In the genomic region with DNA sequence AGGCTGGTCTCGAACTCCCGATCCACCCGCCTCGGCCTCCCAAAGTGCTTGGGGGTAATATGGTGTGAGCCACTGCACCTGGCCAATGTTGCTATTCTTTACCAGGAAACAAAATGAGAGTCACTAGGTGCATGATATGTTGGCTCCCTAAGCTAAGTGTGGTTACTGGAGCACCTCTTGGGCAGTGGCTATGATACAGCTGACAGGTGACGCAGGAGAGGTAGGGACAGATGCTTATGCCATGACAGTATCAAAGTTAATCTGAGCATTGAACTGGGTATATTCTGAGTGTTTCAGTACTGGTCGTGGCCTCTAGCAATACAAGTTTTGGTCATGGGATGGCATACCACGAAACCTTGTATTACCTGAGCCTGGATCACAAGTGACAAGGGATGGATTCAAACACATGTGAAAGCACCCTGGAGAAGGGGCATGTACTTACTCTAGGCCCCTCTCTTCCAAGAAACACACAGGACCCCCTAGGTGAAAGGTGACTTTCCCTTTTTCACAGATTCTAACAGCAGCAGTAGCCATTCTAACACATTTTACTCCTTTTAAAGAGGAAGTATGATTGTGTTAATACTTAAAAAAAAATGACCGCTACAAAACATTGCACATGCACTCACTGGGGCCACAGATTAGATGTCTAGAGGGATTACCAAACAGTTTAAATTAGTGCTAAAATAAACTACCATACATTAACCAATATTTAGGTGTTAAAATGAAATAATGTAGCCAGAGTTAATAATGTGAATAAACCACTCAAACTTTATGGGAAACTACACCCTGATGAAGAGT, we compare ENCODE assay signal across 1 cellular context.
TF ChIP-seq lines count a peak whose summit lies in the region.

No MANE protein-coding gene starts in this region.

TF ChIP-seq in WTC11, 78 proteins besides CTCF, POLR2A, EP300 and RAD21 (continued from another document):
- TF ChIP-seq, protein P1, sequence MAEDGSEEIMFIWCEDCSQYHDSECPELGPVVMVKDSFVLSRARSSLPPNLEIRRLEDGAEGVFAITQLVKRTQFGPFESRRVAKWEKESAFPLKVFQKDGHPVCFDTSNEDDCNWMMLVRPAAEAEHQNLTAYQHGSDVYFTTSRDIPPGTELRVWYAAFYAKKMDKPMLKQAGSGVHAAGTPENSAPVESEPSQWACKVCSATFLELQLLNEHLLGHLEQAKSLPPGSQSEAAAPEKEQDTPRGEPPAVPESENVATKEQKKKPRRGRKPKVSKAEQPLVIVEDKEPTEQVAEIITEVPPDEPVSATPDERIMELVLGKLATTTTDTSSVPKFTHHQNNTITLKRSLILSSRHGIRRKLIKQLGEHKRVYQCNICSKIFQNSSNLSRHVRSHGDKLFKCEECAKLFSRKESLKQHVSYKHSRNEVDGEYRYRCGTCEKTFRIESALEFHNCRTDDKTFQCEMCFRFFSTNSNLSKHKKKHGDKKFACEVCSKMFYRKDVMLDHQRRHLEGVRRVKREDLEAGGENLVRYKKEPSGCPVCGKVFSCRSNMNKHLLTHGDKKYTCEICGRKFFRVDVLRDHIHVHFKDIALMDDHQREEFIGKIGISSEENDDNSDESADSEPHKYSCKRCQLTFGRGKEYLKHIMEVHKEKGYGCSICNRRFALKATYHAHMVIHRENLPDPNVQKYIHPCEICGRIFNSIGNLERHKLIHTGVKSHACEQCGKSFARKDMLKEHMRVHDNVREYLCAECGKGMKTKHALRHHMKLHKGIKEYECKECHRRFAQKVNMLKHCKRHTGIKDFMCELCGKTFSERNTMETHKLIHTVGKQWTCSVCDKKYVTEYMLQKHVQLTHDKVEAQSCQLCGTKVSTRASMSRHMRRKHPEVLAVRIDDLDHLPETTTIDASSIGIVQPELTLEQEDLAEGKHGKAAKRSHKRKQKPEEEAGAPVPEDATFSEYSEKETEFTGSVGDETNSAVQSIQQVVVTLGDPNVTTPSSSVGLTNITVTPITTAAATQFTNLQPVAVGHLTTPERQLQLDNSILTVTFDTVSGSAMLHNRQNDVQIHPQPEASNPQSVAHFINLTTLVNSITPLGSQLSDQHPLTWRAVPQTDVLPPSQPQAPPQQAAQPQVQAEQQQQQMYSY (CRISPR knock-in tag; IDR thresholded peaks at IDR 0.05): no peak
- TF ChIP-seq, protein P2, sequence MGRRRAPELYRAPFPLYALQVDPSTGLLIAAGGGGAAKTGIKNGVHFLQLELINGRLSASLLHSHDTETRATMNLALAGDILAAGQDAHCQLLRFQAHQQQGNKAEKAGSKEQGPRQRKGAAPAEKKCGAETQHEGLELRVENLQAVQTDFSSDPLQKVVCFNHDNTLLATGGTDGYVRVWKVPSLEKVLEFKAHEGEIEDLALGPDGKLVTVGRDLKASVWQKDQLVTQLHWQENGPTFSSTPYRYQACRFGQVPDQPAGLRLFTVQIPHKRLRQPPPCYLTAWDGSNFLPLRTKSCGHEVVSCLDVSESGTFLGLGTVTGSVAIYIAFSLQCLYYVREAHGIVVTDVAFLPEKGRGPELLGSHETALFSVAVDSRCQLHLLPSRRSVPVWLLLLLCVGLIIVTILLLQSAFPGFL (CRISPR knock-in tag; IDR thresholded peaks at IDR 0.05; ENCODE audit: borderline replicate concordance): no peak
- TF ChIP-seq CBFB (CRISPR knock-in tag; IDR thresholded peaks at IDR 0.05; ENCODE audit: low read depth) (no peak), SMAD4 (CRISPR knock-in tag; IDR thresholded peaks at IDR 0.05) (no peak), GRHL2 (CRISPR knock-in tag; IDR thresholded peaks at IDR 0.05; ENCODE audit: insufficient replicate concordance, severe bottlenecking) (no peak), MXD4 (CRISPR knock-in tag; IDR thresholded peaks at IDR 0.05; ENCODE audit: borderline replicate concordance) (no peak), FOXJ3 (CRISPR knock-in tag; IDR thresholded peaks at IDR 0.05; ENCODE audit: borderline replicate concordance) (no peak), FOXK1 (CRISPR knock-in tag; IDR thresholded peaks at IDR 0.05) (no peak)
- TF ChIP-seq, protein P3, sequence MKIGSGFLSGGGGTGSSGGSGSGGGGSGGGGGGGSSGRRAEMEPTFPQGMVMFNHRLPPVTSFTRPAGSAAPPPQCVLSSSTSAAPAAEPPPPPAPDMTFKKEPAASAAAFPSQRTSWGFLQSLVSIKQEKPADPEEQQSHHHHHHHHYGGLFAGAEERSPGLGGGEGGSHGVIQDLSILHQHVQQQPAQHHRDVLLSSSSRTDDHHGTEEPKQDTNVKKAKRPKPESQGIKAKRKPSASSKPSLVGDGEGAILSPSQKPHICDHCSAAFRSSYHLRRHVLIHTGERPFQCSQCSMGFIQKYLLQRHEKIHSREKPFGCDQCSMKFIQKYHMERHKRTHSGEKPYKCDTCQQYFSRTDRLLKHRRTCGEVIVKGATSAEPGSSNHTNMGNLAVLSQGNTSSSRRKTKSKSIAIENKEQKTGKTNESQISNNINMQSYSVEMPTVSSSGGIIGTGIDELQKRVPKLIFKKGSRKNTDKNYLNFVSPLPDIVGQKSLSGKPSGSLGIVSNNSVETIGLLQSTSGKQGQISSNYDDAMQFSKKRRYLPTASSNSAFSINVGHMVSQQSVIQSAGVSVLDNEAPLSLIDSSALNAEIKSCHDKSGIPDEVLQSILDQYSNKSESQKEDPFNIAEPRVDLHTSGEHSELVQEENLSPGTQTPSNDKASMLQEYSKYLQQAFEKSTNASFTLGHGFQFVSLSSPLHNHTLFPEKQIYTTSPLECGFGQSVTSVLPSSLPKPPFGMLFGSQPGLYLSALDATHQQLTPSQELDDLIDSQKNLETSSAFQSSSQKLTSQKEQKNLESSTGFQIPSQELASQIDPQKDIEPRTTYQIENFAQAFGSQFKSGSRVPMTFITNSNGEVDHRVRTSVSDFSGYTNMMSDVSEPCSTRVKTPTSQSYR (CRISPR knock-in tag; IDR thresholded peaks at IDR 0.05): no peak
- TF ChIP-seq, protein P4, sequence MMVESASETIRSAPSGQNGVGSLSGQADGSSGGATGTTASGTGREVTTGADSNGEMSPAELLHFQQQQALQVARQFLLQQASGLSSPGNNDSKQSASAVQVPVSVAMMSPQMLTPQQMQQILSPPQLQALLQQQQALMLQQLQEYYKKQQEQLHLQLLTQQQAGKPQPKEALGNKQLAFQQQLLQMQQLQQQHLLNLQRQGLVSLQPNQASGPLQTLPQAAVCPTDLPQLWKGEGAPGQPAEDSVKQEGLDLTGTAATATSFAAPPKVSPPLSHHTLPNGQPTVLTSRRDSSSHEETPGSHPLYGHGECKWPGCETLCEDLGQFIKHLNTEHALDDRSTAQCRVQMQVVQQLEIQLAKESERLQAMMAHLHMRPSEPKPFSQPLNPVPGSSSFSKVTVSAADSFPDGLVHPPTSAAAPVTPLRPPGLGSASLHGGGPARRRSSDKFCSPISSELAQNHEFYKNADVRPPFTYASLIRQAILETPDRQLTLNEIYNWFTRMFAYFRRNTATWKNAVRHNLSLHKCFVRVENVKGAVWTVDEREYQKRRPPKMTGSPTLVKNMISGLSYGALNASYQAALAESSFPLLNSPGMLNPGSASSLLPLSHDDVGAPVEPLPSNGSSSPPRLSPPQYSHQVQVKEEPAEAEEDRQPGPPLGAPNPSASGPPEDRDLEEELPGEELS (CRISPR knock-in tag; IDR thresholded peaks at IDR 0.05): no peak
- TF ChIP-seq, protein P5, sequence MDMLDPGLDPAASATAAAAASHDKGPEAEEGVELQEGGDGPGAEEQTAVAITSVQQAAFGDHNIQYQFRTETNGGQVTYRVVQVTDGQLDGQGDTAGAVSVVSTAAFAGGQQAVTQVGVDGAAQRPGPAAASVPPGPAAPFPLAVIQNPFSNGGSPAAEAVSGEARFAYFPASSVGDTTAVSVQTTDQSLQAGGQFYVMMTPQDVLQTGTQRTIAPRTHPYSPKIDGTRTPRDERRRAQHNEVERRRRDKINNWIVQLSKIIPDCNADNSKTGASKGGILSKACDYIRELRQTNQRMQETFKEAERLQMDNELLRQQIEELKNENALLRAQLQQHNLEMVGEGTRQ (CRISPR knock-in tag; IDR thresholded peaks at IDR 0.05): no peak
- TF ChIP-seq, protein P6, sequence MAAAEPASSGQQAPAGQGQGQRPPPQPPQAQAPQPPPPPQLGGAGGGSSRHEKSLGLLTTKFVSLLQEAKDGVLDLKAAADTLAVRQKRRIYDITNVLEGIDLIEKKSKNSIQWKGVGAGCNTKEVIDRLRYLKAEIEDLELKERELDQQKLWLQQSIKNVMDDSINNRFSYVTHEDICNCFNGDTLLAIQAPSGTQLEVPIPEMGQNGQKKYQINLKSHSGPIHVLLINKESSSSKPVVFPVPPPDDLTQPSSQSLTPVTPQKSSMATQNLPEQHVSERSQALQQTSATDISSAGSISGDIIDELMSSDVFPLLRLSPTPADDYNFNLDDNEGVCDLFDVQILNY (CRISPR knock-in tag; IDR thresholded peaks at IDR 0.05): no peak
